27 cellular contexts compared by ENCODE assay signal in genomic region chr1:216905052-216905580, GRCh38.
"Had no signal": no experiment of that assay in that cellular context is flagged by ENCODE, and none has a peak within 500 bp of the region (broad histone marks: within the 10 kb centered on the region; RNA-seq: fewer than 3 reads in every experiment).

No MANE protein-coding gene starts in this region.

- H3K27ac ChIP-seq: lower lobe of right lung, neutrophil, ovary, psoas muscle, stomach, suprapubic skin had no signal

- H3K27me3 Mint-ChIP-seq: stimulated activated memory B cell treated with anti-CD40 and anti-IgM and Interleukin-4, amounts not matched to agents 10 μg/mL and 1 μg/mL and 100 μg/mL, for 72 hours had no signal

- H3K36me3 Mint-ChIP-seq: activated naive CD4-positive, alpha-beta T cell treated with anti-CD3 and anti-CD28 coated beads, Interleukin-2, amount 50 U/mL, for 72 hours; brain; natural killer cell; stimulated activated memory B cell treated with anti-CD40 and anti-IgM and Interleukin-4, amounts not matched to agents 10 μg/mL and 1 μg/mL and 100 μg/mL, for 72 hours had no signal

- H3K4me3 ChIP-seq: lower lobe of right lung, ovary, psoas muscle, stomach, suprapubic skin, tibial nerve had no signal

- H3K27ac Mint-ChIP-seq: activated CD8-positive, alpha-beta T cell treated with anti-CD3 and anti-CD28 coated beads, Interleukin-2, amount 10 ng/mL, durations not matched to agents 7 days and 5 days; activated naive CD4-positive, alpha-beta T cell treated with anti-CD3 and anti-CD28 coated beads, Interleukin-2, amount 50 U/mL, for 72 hours; activated T-helper 1 cell treated with anti-CD3 and anti-CD28 coated beads, Interleukin-12 subunit alpha, Interleukin-12 subunit beta, Interleukin-2, Interleukin-4 antibody, amounts not matched to agents 30 ng/mL and 10 ng/mL and 1 ng/mL, durations not matched to agents 14 hours and 24 hours and 36 hours; brain; natural killer cell; stimulated activated memory B cell treated with anti-CD40 and anti-IgM and Interleukin-4, amounts not matched to agents 10 μg/mL and 1 μg/mL and 100 μg/mL, for 72 hours had no signal

- DNase-seq: activated CD4-positive, alpha-beta T cell treated with anti-CD3 and anti-CD28 coated beads for 1 hour; activated CD4-positive, alpha-beta T cell treated with anti-CD3 and anti-CD28 coated beads, Interleukin-2, amount 50 U/mL, for 1 hour; activated CD8-positive, alpha-beta T cell treated with anti-CD3 and anti-CD28 coated beads, Interleukin-2, amount 10 ng/mL, durations not matched to agents 7 days and 5 days; activated gamma-delta T cell treated with Interleukin-2 at 50 U/mL for 16 hours; aorta; central memory CD4-positive, alpha-beta T cell; dermis blood vessel endothelial cell; effector memory CD4-positive, alpha-beta T cell; foreskin melanocyte; glutamatergic neuron; lower lobe of right lung; natural killer cell; ovary; psoas muscle; right cardiac atrium; stimulated activated CD4-positive, alpha-beta T cell treated with anti-CD3 and anti-CD28 coated beads, Interleukin-15, amount 100 ng/mL, for 24 hours; stomach; T-helper 1 cell had no signal

- H3K4me1 ChIP-seq: lower lobe of right lung, psoas muscle had no signal

- H3K4me3 Mint-ChIP-seq: activated CD8-positive, alpha-beta T cell treated with anti-CD3 and anti-CD28 coated beads, Interleukin-2, amount 10 ng/mL, durations not matched to agents 7 days and 5 days; activated T-helper 1 cell treated with anti-CD3 and anti-CD28 coated beads, Interleukin-12 subunit alpha, Interleukin-12 subunit beta, Interleukin-2, Interleukin-4 antibody, amounts not matched to agents 30 ng/mL and 10 ng/mL and 1 ng/mL, durations not matched to agents 14 hours and 24 hours and 36 hours; brain; natural killer cell; stimulated activated memory B cell treated with anti-CD40 and anti-IgM and Interleukin-4, amounts not matched to agents 10 μg/mL and 1 μg/mL and 100 μg/mL, for 72 hours had no signal

- H3K36me3 ChIP-seq: lower lobe of right lung, neutrophil, ovary, stomach, suprapubic skin, tibial nerve had no signal

- H3K9me3 ChIP-seq: lower lobe of right lung, neutrophil, ovary, psoas muscle, stomach, suprapubic skin, tibial nerve had no signal

- H3K27me3 ChIP-seq: neutrophil, ovary, stomach, suprapubic skin, tibial nerve had no signal

- H3K4me1 Mint-ChIP-seq: natural killer cell; stimulated activated memory B cell treated with anti-CD40 and anti-IgM and Interleukin-4, amounts not matched to agents 10 μg/mL and 1 μg/mL and 100 μg/mL, for 72 hours had no signal

- H3K9me3 Mint-ChIP-seq: activated T-helper 1 cell treated with anti-CD3 and anti-CD28 coated beads, Interleukin-12 subunit alpha, Interleukin-12 subunit beta, Interleukin-2, Interleukin-4 antibody, amounts not matched to agents 30 ng/mL and 10 ng/mL and 1 ng/mL, durations not matched to agents 14 hours and 24 hours and 36 hours; brain; stimulated activated memory B cell treated with anti-CD40 and anti-IgM and Interleukin-4, amounts not matched to agents 10 μg/mL and 1 μg/mL and 100 μg/mL, for 72 hours had no signal

- FAIRE-seq: endothelial cell of umbilical vein, islet of Langerhans had no signal
